9 cellular contexts compared by ENCODE assay signal in genomic region chr11:63212742-63213141, GRCh38. TPM values are rescaled to one million over a fixed set of nuclear protein-coding genes. Genes with fewer than 3 reads are reported as not detected.
A peak's percentile ranks its signal among the peaks of the same experiment; 100 is the strongest.
DNase-seq lines count a peak whose midpoint lies in the region; ATAC-seq and TF ChIP-seq lines count a peak whose summit lies in the region.
"Had no signal": no experiment of that assay in that cellular context is flagged by ENCODE, and none has a peak within 500 bp of the region (broad histone marks: within the 10 kb centered on the region; RNA-seq: fewer than 3 reads in every experiment).

No MANE protein-coding gene starts in this region.

- no peak for ATAC-seq in GM19395 (IDR thresholded peaks at IDR 0.05; ENCODE audit: unreplicated experiment)
- ATAC-seq in GM19035 (IDR thresholded peaks at IDR 0.05; ENCODE audit: unreplicated experiment) = no peak
- no peak for ATAC-seq in GM18498 (IDR thresholded peaks at IDR 0.05; ENCODE audit: unreplicated experiment)

- H3K4me1 ChIP-seq in endodermal cell (ENCODE audit: control insufficient read depth, insufficient read depth, low read length) = no peaks in the 10 kb centered on the region
- H3K4me1 ChIP-seq in prostate gland (replicated peaks) = no peaks in the 10 kb centered on the region

- peaks cover 7% of the 10 kb centered on the region for H3K27me3 Mint-ChIP-seq in endodermal cell (ENCODE audit: insufficient read depth)

- TF ChIP-seq CTCF in endodermal cell (conservative IDR thresholded peaks at IDR 0.05) = peak; percentile 71
- peak; percentile 9 to 58 (median 44) for TF ChIP-seq CTCF in prostate gland (IDR thresholded peaks at IDR 0.05)

- H3K4me3 ChIP-seq in endodermal cell (ENCODE audit: low read length) = no peak overlapping the region
- no peak overlapping the region for H3K4me3 ChIP-seq in prostate gland

- H3K27me3 ChIP-seq in endodermal cell (ENCODE audit: control insufficient read depth, insufficient read depth, low read length, poor library complexity, severe bottlenecking) (no peaks in the 10 kb centered on the region), prostate gland (replicated peaks; ENCODE audit: insufficient read depth) (no peaks in the 10 kb centered on the region)

- intact Hi-C loops in prostate gland (cut with DNase I) = no loop called here

- H3K36me3 ChIP-seq in endodermal cell (ENCODE audit: control insufficient read depth, insufficient read depth, low read length) = no peaks in the 10 kb centered on the region
- H3K36me3 ChIP-seq in prostate gland = no peaks in the 10 kb centered on the region

- H3K4me3 Mint-ChIP-seq in endodermal cell = no peak overlapping the region

- H3K27ac ChIP-seq in endodermal cell (ENCODE audit: low read depth, low read length) (no peak overlapping the region), prostate gland (no peak overlapping the region)

- H3K9me3 ChIP-seq in endodermal cell (ENCODE audit: control insufficient read depth, low read length) (peaks cover 8% of the 10 kb centered on the region), prostate gland (no peaks in the 10 kb centered on the region)

- no peaks in the 10 kb centered on the region for H3K36me3 Mint-ChIP-seq in endodermal cell (ENCODE audit: low read depth)

- no peak overlapping the region for H3K27ac Mint-ChIP-seq in endodermal cell

- H3K9ac ChIP-seq in endodermal cell (ENCODE audit: extremely low read depth, low read length, poor library complexity, severe bottlenecking) = no peak overlapping the region

- WGBS in endodermal cell (ENCODE audit: insufficient coverage in 1 of 2, insufficient read length in 1 of 2), 2 experiments = 0% methylated on average over 1 of the region's 2 CpGs; no CpG with 5 or more reads in 1 of the 2 experiments
- 1% methylated on average over 2 of the region's 2 CpGs for WGBS in prostate gland

- peak; percentile 12 for DNase-seq in stimulated activated CD4-positive, alpha-beta T cell treated with anti-CD3 and anti-CD28 coated beads, Interleukin-15, amount 100 ng/mL, for 24 hours
- no peak for DNase-seq in stimulated activated CD4-positive, alpha-beta T cell treated with anti-CD3 and anti-CD28 coated beads, Interleukin-1b, Interleukin-23, amount 100 ng/mL, for 48 hours
- DNase-seq in NCI-H69 (lab: John Stamatoyannopoulos, UW) (peak; percentile 14), endodermal cell (peak; percentile 54), prostate gland (ENCODE audit: low spot score) (no peak)

- peaks cover 8% of the 10 kb centered on the region for H3K4me1 Mint-ChIP-seq in endodermal cell

- TF ChIP-seq POLR2A in prostate gland (IDR thresholded peaks at IDR 0.05) = no peak

- peaks cover 14% of the 10 kb centered on the region for H3K9me3 Mint-ChIP-seq in endodermal cell

RNA-seq across cellular contexts. Expression of gene SLC22A25, which starts 30.7 kb away (rescaled TPM):
- total RNA-seq in endodermal cell (under 1 TPM in 1 of 2 donors, not detected in 1; 0.18 TPM), prostate gland (not detected)
- not detected for polyA plus RNA-seq in endodermal cell (2013, experiment 1 of 2)
- polyA plus RNA-seq in endodermal cell (2013, experiment 2 of 2) = not detected
- total RNA-seq: dermis microvascular lymphatic vessel endothelial cell had no signal

Comparison
In these comparisons a context has a peak if more than half of its experiments do, and no peak if none do; other contexts are left out.
1. DNase-seq: peak in stimulated activated CD4-positive, alpha-beta T cell treated with anti-CD3 and anti-CD28 coated beads, Interleukin-15, amount 100 ng/mL, for 24 hours (single experiment), NCI-H69 (single experiment) and endodermal cell (single experiment); none in stimulated activated CD4-positive, alpha-beta T cell treated with anti-CD3 and anti-CD28 coated beads, Interleukin-1b, Interleukin-23, amount 100 ng/mL, for 48 hours (single experiment) and prostate gland (single experiment).